Comparison of ENCODE assay signal across 15 cellular contexts in genomic region chr6:78615430-78615904, GRCh38.
A peak's percentile ranks its signal among the peaks of the same experiment; 100 is the strongest.
DNase-seq lines count a peak whose midpoint lies in the region; ATAC-seq and TF ChIP-seq lines count a peak whose summit lies in the region.
"Had no signal": no experiment of that assay in that cellular context is flagged by ENCODE, and none has a peak within 500 bp of the region (broad histone marks: within the 10 kb centered on the region; RNA-seq: fewer than 3 reads in every experiment).

No MANE protein-coding gene starts in this region.

- no peaks in the 10 kb centered on the region for H3K4me1 ChIP-seq in HEK293 (ENCODE audit: control insufficient read depth, insufficient read depth, low read length)
- H3K4me1 ChIP-seq in esophagus squamous epithelium, result no peaks in the 10 kb centered on the region
- H3K4me1 ChIP-seq: gastroesophageal sphincter had no signal

- no peaks in the 10 kb centered on the region for H3K9me3 ChIP-seq in HEK293 (ENCODE audit: control insufficient read depth, insufficient read depth, low read depth, low read length)
- H3K9me3 ChIP-seq in esophagus squamous epithelium, result no peaks in the 10 kb centered on the region
- H3K9me3 ChIP-seq: gastroesophageal sphincter had no signal

- H3K36me3 ChIP-seq in HEK293 (ENCODE audit: control insufficient read depth in 2 of 2, insufficient read depth in 1 of 2, low read length in 2 of 2) (no peaks in the 10 kb centered on the region), esophagus squamous epithelium (no peaks in the 10 kb centered on the region)
- H3K36me3 ChIP-seq: gastroesophageal sphincter had no signal

- DNase-seq in fibroblast of pulmonary artery (ENCODE audit: low read depth) (peak; percentile 40), ACHN (no peak), esophagus squamous epithelium (lab: John Stamatoyannopoulos, UW) (no peak)
- no peak for DNase-seq in activated CD4-positive, alpha-beta memory T cell treated with anti-CD3 and anti-CD28 coated beads, Interleukin-2, amount 10 ng/mL, durations not matched to agents 7 days and 5 days
- DNase-seq in stimulated activated CD4-positive, alpha-beta T cell treated with anti-CD3 and anti-CD28 coated beads, Interleukin-4, amount 100 ng/mL, for 24 hours, result no peak
- DNase-seq: activated T-cell treated with anti-CD3 and anti-CD28 coated beads for 4 hours; CD8-positive, alpha-beta T cell; NCI-H345; T-cell had no signal

- WGBS in esophagus squamous epithelium, 2 donors, result 64 to 74% methylated on average over 1 of the region's 1 CpG

- H3K27ac ChIP-seq in HEK293 (ENCODE audit: extremely low read depth, low read depth, low read length) (no peak overlapping the region), esophagus squamous epithelium (no peak overlapping the region)
- H3K27ac ChIP-seq: gastroesophageal sphincter had no signal

- TF ChIP-seq POLR2A in esophagus squamous epithelium (IDR thresholded peaks at IDR 0.05), result no peak

- no peaks in the 10 kb centered on the region for H3K9me3 Mint-ChIP-seq in activated CD4-positive, alpha-beta memory T cell treated with anti-CD3 and anti-CD28 coated beads, Interleukin-2, amount 10 ng/mL, durations not matched to agents 7 days and 5 days
- H3K9me3 Mint-ChIP-seq: CD8-positive, alpha-beta T cell; central memory CD8-positive, alpha-beta T cell; memory B cell; T-cell had no signal

- no peak overlapping the region for H3K4me3 ChIP-seq in HEK293 (ENCODE audit: low read depth, low read length)
- no peak overlapping the region for H3K4me3 ChIP-seq in fibroblast of pulmonary artery (replicated peaks; ENCODE audit: low read depth, low read length)
- no peak overlapping the region for H3K4me3 ChIP-seq in esophagus squamous epithelium
- H3K4me3 ChIP-seq: gastroesophageal sphincter had no signal

- POLR2A ChIA-PET in HEK293 (lab: Yijun Ruan, JAX), result no interaction called here
- POLR2A ChIA-PET in activated CD4-positive, alpha-beta memory T cell treated with anti-CD3 and anti-CD28 coated beads, Interleukin-2, amount 10 ng/mL, durations not matched to agents 7 days and 5 days (lab: Charles Lee), result no interaction called here

- in situ Hi-C loops in ACHN (cut with HindIII; ENCODE audit: low pct_ligation_motif_present, low pct_unique_long_range_greater_than_20kb, low sequenced_read_pairs), result no loop called here

- no peaks in the 10 kb centered on the region for H3K27me3 ChIP-seq in esophagus squamous epithelium
- H3K27me3 ChIP-seq: gastroesophageal sphincter had no signal

- CTCF ChIA-PET in HEK293 (lab: Yijun Ruan, JAX), result interaction anchor here (1.2 kb wide), 1 partner anchor 10 kb away, joined by 3 read pairs; no protein-coding TSS in a partner anchor
- CTCF ChIA-PET in activated CD4-positive, alpha-beta memory T cell treated with anti-CD3 and anti-CD28 coated beads, Interleukin-2, amount 10 ng/mL, durations not matched to agents 7 days and 5 days (lab: Charles Lee), result no interaction called here

- ATAC-seq in GM18870 (IDR thresholded peaks at IDR 0.05; ENCODE audit: unreplicated experiment) (peak; percentile 83), HG03469 (IDR thresholded peaks at IDR 0.05; ENCODE audit: unreplicated experiment) (peak; percentile 34)
- ATAC-seq: CD8-positive, alpha-beta T cell; gastroesophageal sphincter; T-cell had no signal

- intact Hi-C loops in esophagus squamous epithelium (cut with DNase I), result no loop called here

- no peaks in the 10 kb centered on the region for H3K27me3 Mint-ChIP-seq in activated CD4-positive, alpha-beta memory T cell treated with anti-CD3 and anti-CD28 coated beads, Interleukin-2, amount 10 ng/mL, durations not matched to agents 7 days and 5 days
- H3K27me3 Mint-ChIP-seq: central memory CD8-positive, alpha-beta T cell; memory B cell had no signal

- no peaks in the 10 kb centered on the region for H3K36me3 Mint-ChIP-seq in activated CD4-positive, alpha-beta memory T cell treated with anti-CD3 and anti-CD28 coated beads, Interleukin-2, amount 10 ng/mL, durations not matched to agents 7 days and 5 days (ENCODE audit: low read depth)
- H3K36me3 Mint-ChIP-seq: CD8-positive, alpha-beta T cell; memory B cell; T-cell had no signal

- TF ChIP-seq CTCF in HEK293 (tag by site-specific recombination; IDR thresholded peaks at IDR 0.05) (no peak), fibroblast of pulmonary artery (IDR thresholded peaks at IDR 0.05; ENCODE audit: low read length, missing control alignments) (no peak), esophagus squamous epithelium (IDR thresholded peaks at IDR 0.05) (no peak)

- H3K4me3 Mint-ChIP-seq in activated CD4-positive, alpha-beta memory T cell treated with anti-CD3 and anti-CD28 coated beads, Interleukin-2, amount 10 ng/mL, durations not matched to agents 7 days and 5 days, result no peak overlapping the region
- H3K4me3 Mint-ChIP-seq: CD8-positive, alpha-beta T cell; central memory CD8-positive, alpha-beta T cell; memory B cell; T-cell had no signal

- H3K27ac Mint-ChIP-seq in activated CD4-positive, alpha-beta memory T cell treated with anti-CD3 and anti-CD28 coated beads, Interleukin-2, amount 10 ng/mL, durations not matched to agents 7 days and 5 days, result no peak overlapping the region
- H3K27ac Mint-ChIP-seq: CD8-positive, alpha-beta T cell; memory B cell; T-cell had no signal

- no peaks in the 10 kb centered on the region for H3K4me1 Mint-ChIP-seq in activated CD4-positive, alpha-beta memory T cell treated with anti-CD3 and anti-CD28 coated beads, Interleukin-2, amount 10 ng/mL, durations not matched to agents 7 days and 5 days
- H3K4me1 Mint-ChIP-seq: central memory CD8-positive, alpha-beta T cell; memory B cell; T-cell had no signal

TF ChIP-seq in HEK293, 187 proteins besides CTCF, POLR2A, EP300 and RAD21:
- TF ChIP-seq ZNF248 (tag by site-specific recombination; IDR thresholded peaks at IDR 0.05), result no peak
- TF ChIP-seq HIC1 (tag by site-specific recombination; IDR thresholded peaks at IDR 0.05), result 0 out of 2 replicates have a peak, but pooled peaks have one; percentile 30
